16 cellular contexts compared by ENCODE assay signal in the genomic region with DNA sequence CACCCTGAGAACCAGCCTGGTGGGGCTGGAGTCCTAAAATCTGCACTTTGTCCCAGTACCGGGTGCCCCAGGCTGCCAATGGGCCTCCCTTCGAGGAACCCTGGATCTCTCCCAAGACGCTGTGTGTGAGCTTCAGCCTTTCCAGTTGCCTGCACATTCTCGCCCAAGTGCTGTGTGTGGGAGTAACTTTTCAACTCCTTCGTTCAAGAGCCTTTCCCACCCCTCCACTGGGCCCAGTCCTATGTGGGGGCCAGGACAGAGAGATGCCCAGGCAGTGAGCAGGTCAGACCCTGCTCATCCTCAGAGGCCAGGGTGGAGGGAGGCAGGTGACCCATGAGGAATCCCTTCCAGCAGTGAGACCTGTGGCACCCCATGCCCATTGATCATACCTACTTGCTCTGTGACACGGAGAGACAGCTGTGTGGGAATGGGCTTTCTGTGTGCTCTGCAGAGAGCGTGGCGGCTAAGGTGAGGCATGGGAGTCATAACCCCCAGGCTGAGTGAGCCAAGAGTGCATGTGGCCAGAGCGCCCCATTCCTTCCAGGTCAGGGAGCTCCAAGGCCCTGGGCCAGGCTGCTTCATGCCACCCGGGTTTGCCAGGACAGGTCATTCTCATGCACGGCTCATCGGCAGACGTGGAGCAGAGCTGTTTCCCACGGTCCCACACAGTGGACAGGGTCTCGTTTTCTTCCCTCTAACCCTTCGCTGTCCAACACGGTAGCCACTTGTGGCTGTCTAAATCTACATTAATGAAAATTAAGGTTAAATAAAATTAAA.
DNase-seq lines count a peak whose midpoint lies in the region; ATAC-seq and TF ChIP-seq lines count a peak whose summit lies in the region.
"Had no signal": no experiment of that assay in that cellular context is flagged by ENCODE, and none has a peak within 500 bp of the region (broad histone marks: within the 10 kb centered on the region; RNA-seq: fewer than 3 reads in every experiment).

No MANE protein-coding gene starts in this region.

- DNase-seq in G401 (ENCODE audit: low spot score) (peak; percentile 35), chondrocyte (ENCODE audit: low spot score) (peak; percentile 58), trophoblast cell (no peak), transverse colon (no peak)
- no peak for DNase-seq in activated effector memory CD4-positive, alpha-beta T cell treated with Interleukin-2 at 50 U/mL for 16 hours
- DNase-seq: BE2C; central memory CD4-positive, alpha-beta T cell; EL; erythroblast; Kasumi-1; NCI-H1105 treated with DMSO at 0.1 percent for 48 hours; NCI-H524 treated with DMSO at 0.1 percent for 48 hours had no signal

- no peak overlapping the region for H3K14ac ChIP-seq in trophoblast cell (ENCODE audit: low read length)

- no peaks in the 10 kb centered on the region for H3K79me2 ChIP-seq in KMS-11 (ENCODE audit: insufficient read depth, low read depth)
- no peaks in the 10 kb centered on the region for H3K79me2 ChIP-seq in trophoblast cell (ENCODE audit: control insufficient read depth, insufficient read depth, low read length, poor library complexity)

- peaks cover 9% of the 10 kb centered on the region for H3K79me1 ChIP-seq in trophoblast cell (ENCODE audit: low read length)

- H3K27me3 ChIP-seq in KMS-11 (ENCODE audit: insufficient read depth, low read depth), result no peaks in the 10 kb centered on the region
- H3K27me3 ChIP-seq in trophoblast cell (ENCODE audit: insufficient read depth, low read length), result no peaks in the 10 kb centered on the region
- no peaks in the 10 kb centered on the region for H3K27me3 ChIP-seq in transverse colon
- H3K27me3 ChIP-seq: BE2C, neural progenitor cell, tibial artery had no signal

- H2BK12ac ChIP-seq in trophoblast cell (ENCODE audit: low read length), result no peak overlapping the region

- no CpG with 5 or more reads among the region's 17 CpGs for WGBS in trophoblast cell (ENCODE audit: extremely low coverage, insufficient coverage, insufficient read length)
- 84 to 100% methylated on average over 1 to 17 of the region's 17 CpGs for WGBS in transverse colon (ENCODE audit: low coverage in 1 of 2), 2 donors

- no peak overlapping the region for H4K8ac ChIP-seq in trophoblast cell (ENCODE audit: low read depth, low read length)

- no peaks in the 10 kb centered on the region for H4K20me1 ChIP-seq in KMS-11 (ENCODE audit: insufficient read depth)

- peaks cover 7% of the 10 kb centered on the region for H3K36me3 Mint-ChIP-seq in chondrocyte (ENCODE audit: low read depth)
- H3K36me3 Mint-ChIP-seq: neural progenitor cell had no signal

- in situ Hi-C loops in G401 (cut with HindIII; ENCODE audit: low sequenced_read_pairs), result no loop called here
- in situ Hi-C loops in transverse colon (cut with MboI; ENCODE audit: low pct_ligation_motif_present in 1 of 4, low pct_unique_long_range_greater_than_20kb in 1 of 4, low sequenced_read_pairs in 3 of 4), result no loop called here

- H3K27ac Mint-ChIP-seq in chondrocyte (ENCODE audit: unreplicated experiment), result no peak overlapping the region

- H3K18ac ChIP-seq in trophoblast cell (ENCODE audit: low read length), result no peak overlapping the region

- H3K9ac ChIP-seq in KMS-11 (no peak overlapping the region), trophoblast cell (ENCODE audit: low read length) (no peak overlapping the region)
- H3K9ac ChIP-seq: neural progenitor cell had no signal

- no peak overlapping the region for H2BK5ac ChIP-seq in trophoblast cell (ENCODE audit: low read depth, low read length, poor library complexity)

- TF ChIP-seq EP300 in transverse colon (IDR thresholded peaks at IDR 0.05; ENCODE audit: low read depth), result no peak

- intact Hi-C loops in transverse colon (cut with DNase I; ENCODE audit: low total_unique reads), result loop anchor here (5.0 kb wide), 1 partner anchor 34 kb away; no protein-coding TSS in a partner anchor

- H2AK5ac ChIP-seq in trophoblast cell (ENCODE audit: low read length), result peak overlapping the region; percentile 24

- no peak overlapping the region for H2BK120ac ChIP-seq in trophoblast cell (ENCODE audit: insufficient read depth, low read length, poor library complexity)

- no peak for TF ChIP-seq POLR2A in transverse colon (IDR thresholded peaks at IDR 0.05)

- H3K36me3 ChIP-seq in KMS-11 (ENCODE audit: insufficient read depth) (no peaks in the 10 kb centered on the region), trophoblast cell (ENCODE audit: control insufficient read depth in 1 of 2, insufficient read depth in 2 of 2, low read length in 2 of 2) (peaks cover 0 to 2% of the 10 kb centered on the region in 2 experiments), transverse colon (no peaks in the 10 kb centered on the region)
- H3K36me3 ChIP-seq: BE2C, neural progenitor cell had no signal

- TF ChIP-seq CTCF in KMS-11 (conservative IDR thresholded peaks at IDR 0.05; ENCODE audit: low read depth, low read length) (no peak), chondrocyte (IDR thresholded peaks at IDR 0.05) (no peak), transverse colon (IDR thresholded peaks at IDR 0.05) (no peak)

- H3K27ac ChIP-seq in KMS-11, result no peak overlapping the region; the same call in 1 of the 2 replicates
- H3K27ac ChIP-seq in trophoblast cell (ENCODE audit: low read depth, low read length), result no peak overlapping the region
- no peak overlapping the region for H3K27ac ChIP-seq in transverse colon
- H3K27ac ChIP-seq: neural progenitor cell, tibial artery had no signal

- no peak overlapping the region for H2AFZ ChIP-seq in KMS-11 (ENCODE audit: low read depth)
- no peak overlapping the region for H2AFZ ChIP-seq in trophoblast cell (ENCODE audit: insufficient read depth, low read length, poor library complexity)
- H2AFZ ChIP-seq: neural progenitor cell had no signal

- H3K9me3 ChIP-seq in trophoblast cell (ENCODE audit: insufficient read depth, low read depth, low read length) (no peaks in the 10 kb centered on the region), transverse colon (no peaks in the 10 kb centered on the region)
- H3K9me3 ChIP-seq: BE2C, tibial artery had no signal

- no peak overlapping the region for H3K4me3 Mint-ChIP-seq in chondrocyte (ENCODE audit: unreplicated experiment)
- H3K4me3 Mint-ChIP-seq: neural progenitor cell had no signal

- no peaks in the 10 kb centered on the region for H3K9me3 Mint-ChIP-seq in chondrocyte (ENCODE audit: low read depth)
- H3K9me3 Mint-ChIP-seq: neural progenitor cell had no signal

- no peak overlapping the region for H3K4ac ChIP-seq in trophoblast cell (ENCODE audit: low read depth, low read length)

- peaks cover 40% of the 10 kb centered on the region for H3K4me1 Mint-ChIP-seq in chondrocyte (ENCODE audit: low read depth)

- H3K27me3 Mint-ChIP-seq in chondrocyte (ENCODE audit: low read depth), result no peaks in the 10 kb centered on the region

- H3K4me3 ChIP-seq in KMS-11 (IDR thresholded peaks at IDR 0.05; ENCODE audit: insufficient read depth, low read depth, low read length) (no peak overlapping the region), trophoblast cell (ENCODE audit: low read depth, low read length) (no peak overlapping the region), transverse colon (no peak overlapping the region)
- H3K4me3 ChIP-seq: neural progenitor cell, tibial artery had no signal

- H3K23ac ChIP-seq in trophoblast cell (ENCODE audit: low read length), result no peak overlapping the region

- H3K4me2 ChIP-seq in KMS-11 (peak overlapping the region; percentile 63), trophoblast cell (ENCODE audit: low read length) (no peak overlapping the region)
- H3K4me2 ChIP-seq: neural progenitor cell had no signal

- H4K12ac ChIP-seq in trophoblast cell (ENCODE audit: low read depth, low read length), result no peak overlapping the region

- ATAC-seq in GM18498 (IDR thresholded peaks at IDR 0.05; ENCODE audit: unreplicated experiment), result no peak

- H3K4me1 ChIP-seq in KMS-11 (ENCODE audit: low read depth, poor library complexity, severe bottlenecking), result peaks cover 66% of the 10 kb centered on the region
- peaks cover 17 to 19% of the 10 kb centered on the region in 2 experiments for H3K4me1 ChIP-seq in trophoblast cell (ENCODE audit: control insufficient read depth in 1 of 2, insufficient read depth in 2 of 2, low read length in 2 of 2)
- peaks cover 12 to 47% (median 29%) of the 10 kb centered on the region in 4 donors for H3K4me1 ChIP-seq in transverse colon

- H4K91ac ChIP-seq in trophoblast cell (ENCODE audit: low read depth, low read length), result no peak overlapping the region

Comparison
In these comparisons a context has a peak if more than half of its experiments do, and no peak if none do; other contexts are left out.
1. DNase-seq: peak in G401 (single experiment) and chondrocyte (single experiment); none in trophoblast cell (0 of 2), transverse colon (single experiment) and activated effector memory CD4-positive, alpha-beta T cell treated with Interleukin-2 at 50 U/mL for 16 hours (single experiment).